25 cellular contexts compared by ENCODE assay signal in genomic region chr11:11624926-11625325, GRCh38. TPM values are rescaled to one million over a fixed set of nuclear protein-coding genes. Genes with fewer than 3 reads are reported as not detected.
"Had no signal": no experiment of that assay in that cellular context is flagged by ENCODE, and none has a peak within 500 bp of the region (broad histone marks: within the 10 kb centered on the region; RNA-seq: fewer than 3 reads in every experiment).

No MANE protein-coding gene starts in this region.

- H3K36me3 ChIP-seq: heart right ventricle, left lung, neutrophil, sigmoid colon, stomach, thyroid gland, vagina had no signal

- ATAC-seq: esophagus mucosa; heart right ventricle; left cardiac atrium; left lung; naive thymus-derived CD8-positive, alpha-beta T cell; right cardiac atrium; stimulated activated effector memory CD8-positive, alpha-beta T cell treated with anti-CD3 and anti-CD28 coated beads, Interleukin-12 subunit alpha, Interleukin-12 subunit beta, amount 100 ng/mL, for 72 hours had no signal

- H2AFZ ChIP-seq: parathyroid adenoma had no signal

- H3K27ac ChIP-seq: dorsolateral prefrontal cortex, epithelial cell of prostate, heart right ventricle, left lung, neutrophil, parathyroid adenoma, stomach, vagina had no signal

- H3K4me3 ChIP-seq: dorsolateral prefrontal cortex, heart right ventricle, left lung, sigmoid colon, stomach, thyroid gland, vagina had no signal

- H3K4me1 ChIP-seq: parathyroid adenoma had no signal

- H3K9me3 Mint-ChIP-seq: naive thymus-derived CD8-positive, alpha-beta T cell; stimulated activated effector memory CD8-positive, alpha-beta T cell treated with anti-CD3 and anti-CD28 coated beads, Interleukin-12 subunit alpha, Interleukin-12 subunit beta, amount 100 ng/mL, for 72 hours had no signal

- H3K36me3 Mint-ChIP-seq: naive thymus-derived CD8-positive, alpha-beta T cell; stimulated activated effector memory CD8-positive, alpha-beta T cell treated with anti-CD3 and anti-CD28 coated beads, Interleukin-12 subunit alpha, Interleukin-12 subunit beta, amount 100 ng/mL, for 72 hours had no signal

- H3K27me3 ChIP-seq: dorsolateral prefrontal cortex, sigmoid colon, thyroid gland, vagina had no signal

- H3K27ac Mint-ChIP-seq: progenitor cell of endocrine pancreas; stimulated activated effector memory CD8-positive, alpha-beta T cell treated with anti-CD3 and anti-CD28 coated beads, Interleukin-12 subunit alpha, Interleukin-12 subunit beta, amount 100 ng/mL, for 72 hours had no signal

- H3K4me3 Mint-ChIP-seq: naive thymus-derived CD8-positive, alpha-beta T cell; stimulated activated effector memory CD8-positive, alpha-beta T cell treated with anti-CD3 and anti-CD28 coated beads, Interleukin-12 subunit alpha, Interleukin-12 subunit beta, amount 100 ng/mL, for 72 hours had no signal

- DNase-seq: dorsolateral prefrontal cortex; effector CD4-positive, alpha-beta T cell; foreskin melanocyte; glutamatergic neuron; heart right ventricle; hippocampal formation; left cardiac atrium; left lung; mesenchymal stem cell; naive thymus-derived CD8-positive, alpha-beta T cell; right cardiac atrium; sigmoid colon; stimulated activated CD4-positive, alpha-beta T cell treated with anti-CD3 and anti-CD28 coated beads, Interleukin-2, amount 100 ng/mL, for 24 hours; stimulated activated CD4-positive, alpha-beta T cell treated with anti-CD3 and anti-CD28 coated beads, Interleukin-4, amount 100 ng/mL, for 24 hours; stimulated activated naive CD4-positive, alpha-beta T cell treated with Interleukin-2 at 50 U/mL for 16 hours; stomach; thyroid gland; trophoblast cell had no signal

- H3K79me2 ChIP-seq: parathyroid adenoma had no signal

- H3K9me3 ChIP-seq: heart right ventricle, left lung, neutrophil, sigmoid colon, stomach, thyroid gland, vagina had no signal

- H3K9ac ChIP-seq: parathyroid adenoma had no signal

RNA-seq across cellular contexts. Expression of gene GALNT18, which starts 3.1 kb away (rescaled TPM):
- total RNA-seq: naive thymus-derived CD8-positive, alpha-beta T cell had no signal
- polyA plus RNA-seq: naive thymus-derived CD8-positive, alpha-beta T cell had no signal
